ENCODE assay signal across 22 cellular contexts in the genomic region with DNA sequence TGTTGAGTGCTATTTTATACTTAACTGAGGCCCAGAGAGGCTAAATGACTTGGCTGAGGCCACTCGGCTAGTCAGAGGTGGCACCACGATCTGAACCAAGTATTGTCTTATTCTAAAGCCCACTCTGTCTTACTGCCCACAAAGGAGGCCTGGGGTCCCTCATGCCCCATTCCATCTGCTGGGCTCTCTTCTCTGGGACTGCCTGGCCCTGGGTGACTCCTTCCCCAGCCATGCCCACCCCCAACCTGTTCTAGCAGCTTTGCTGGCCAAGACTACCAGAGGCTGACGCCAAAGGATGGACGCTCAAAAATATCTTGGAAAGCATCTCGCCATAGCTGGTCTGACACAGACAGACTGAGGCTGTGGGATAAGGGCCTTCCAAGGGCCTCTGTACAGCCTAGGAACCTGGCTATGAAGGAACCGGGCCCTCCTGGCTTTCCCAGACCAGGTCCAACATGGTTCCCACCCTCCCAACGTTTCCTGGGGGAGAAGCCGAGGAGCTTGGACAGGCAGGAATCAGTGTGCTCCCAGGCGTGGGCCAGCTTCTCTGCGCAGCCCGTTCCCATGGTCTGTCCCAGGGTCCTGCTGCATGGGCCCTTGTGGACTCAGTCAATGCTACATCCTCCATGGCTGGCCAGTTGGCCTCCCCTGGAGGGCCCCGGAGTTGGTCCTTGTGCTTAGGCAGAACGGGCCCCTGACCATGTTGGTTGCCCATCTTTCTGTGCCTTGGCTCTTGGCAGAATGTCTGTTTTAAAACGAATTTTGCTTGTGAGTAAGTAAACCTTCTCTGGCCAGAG. TPM values are rescaled to one million over a fixed set of nuclear protein-coding genes. Genes with fewer than 3 reads are reported as not detected.
A peak's percentile ranks its signal among the peaks of the same experiment; 100 is the strongest.
DNase-seq lines count a peak whose midpoint lies in the region; ATAC-seq and TF ChIP-seq lines count a peak whose summit lies in the region.
"Had no signal": no experiment of that assay in that cellular context is flagged by ENCODE, and none has a peak within 500 bp of the region (broad histone marks: within the 10 kb centered on the region; RNA-seq: fewer than 3 reads in every experiment).

No MANE protein-coding gene starts in this region.

- H3K4me3 ChIP-seq in gastroesophageal sphincter: no peak overlapping the region
- H3K4me3 ChIP-seq: BLaER1, GM12878, GM23338, HAP-1 had no signal

- no peak overlapping the region for H3K4me3 Mint-ChIP-seq in natural killer cell treated with Interleukin-12 subunit alpha and Interleukin-12 subunit beta and Interleukin-15 and Interleukin-18, amount 100 ng/mL, for 72 hours
- H3K4me3 Mint-ChIP-seq in natural killer cell: no peak overlapping the region
- H3K4me3 Mint-ChIP-seq in stimulated activated memory B cell treated with anti-CD40 and anti-IgM and Interleukin-4, amounts not matched to agents 10 μg/mL and 1 μg/mL and 100 μg/mL, for 72 hours: no peak overlapping the region
- H3K4me3 Mint-ChIP-seq: B cell; CD4-positive, CD25-positive, alpha-beta regulatory T cell; CD8-positive, alpha-beta T cell; GM23338; HFFc6 had no signal

- H3K9me3 Mint-ChIP-seq in natural killer cell treated with Interleukin-12 subunit alpha and Interleukin-12 subunit beta and Interleukin-15 and Interleukin-18, amount 100 ng/mL, for 72 hours: no peaks in the 10 kb centered on the region
- H3K9me3 Mint-ChIP-seq in natural killer cell: no peaks in the 10 kb centered on the region
- H3K9me3 Mint-ChIP-seq in stimulated activated memory B cell treated with anti-CD40 and anti-IgM and Interleukin-4, amounts not matched to agents 10 μg/mL and 1 μg/mL and 100 μg/mL, for 72 hours: no peaks in the 10 kb centered on the region
- H3K9me3 Mint-ChIP-seq: CD8-positive, alpha-beta T cell; GM23338; HFFc6 had no signal

- TF ChIP-seq EP300 in gastroesophageal sphincter (IDR thresholded peaks at IDR 0.05): no peak

- TF ChIP-seq POLR2A in gastroesophageal sphincter (IDR thresholded peaks at IDR 0.05): no peak

- intact Hi-C loops in natural killer cell (cut with micrococcal nuclease): no loop called here

- no peaks in the 10 kb centered on the region for H3K36me3 Mint-ChIP-seq in natural killer cell treated with Interleukin-12 subunit alpha and Interleukin-12 subunit beta and Interleukin-15 and Interleukin-18, amount 100 ng/mL, for 72 hours
- no peaks in the 10 kb centered on the region for H3K36me3 Mint-ChIP-seq in natural killer cell
- no peaks in the 10 kb centered on the region for H3K36me3 Mint-ChIP-seq in stimulated activated memory B cell treated with anti-CD40 and anti-IgM and Interleukin-4, amounts not matched to agents 10 μg/mL and 1 μg/mL and 100 μg/mL, for 72 hours
- H3K36me3 Mint-ChIP-seq: CD4-positive, CD25-positive, alpha-beta regulatory T cell; CD8-positive, alpha-beta T cell had no signal

- H3K27me3 ChIP-seq in gastroesophageal sphincter: no peaks in the 10 kb centered on the region
- H3K27me3 ChIP-seq: BLaER1 had no signal

- no peak for TF ChIP-seq CTCF in natural killer cell (IDR thresholded peaks at IDR 0.05)
- TF ChIP-seq CTCF in gastroesophageal sphincter (IDR thresholded peaks at IDR 0.05): no peak

- H3K27ac Mint-ChIP-seq in natural killer cell treated with Interleukin-12 subunit alpha and Interleukin-12 subunit beta and Interleukin-15 and Interleukin-18, amount 100 ng/mL, for 72 hours: no peak overlapping the region
- H3K27ac Mint-ChIP-seq in natural killer cell: no peak overlapping the region
- H3K27ac Mint-ChIP-seq in stimulated activated memory B cell treated with anti-CD40 and anti-IgM and Interleukin-4, amounts not matched to agents 10 μg/mL and 1 μg/mL and 100 μg/mL, for 72 hours: no peak overlapping the region
- H3K27ac Mint-ChIP-seq: B cell; CD4-positive, CD25-positive, alpha-beta regulatory T cell; CD8-positive, alpha-beta T cell; GM23338; HFFc6 had no signal

- no peak overlapping the region for H3K27ac ChIP-seq in gastroesophageal sphincter
- H3K27ac ChIP-seq: 22Rv1, BLaER1, C4-2B had no signal

- peak; percentile 8 to 43 for ATAC-seq in natural killer cell treated with Interleukin-12 subunit alpha and Interleukin-12 subunit beta and Interleukin-15 and Interleukin-18, amount 100 ng/mL, for 72 hours
- no peak for ATAC-seq in natural killer cell
- peak; percentile 5 for ATAC-seq in gastroesophageal sphincter
- ATAC-seq in stimulated activated memory B cell treated with anti-CD40 and anti-IgM and Interleukin-4, amounts not matched to agents 10 μg/mL and 1 μg/mL and 100 μg/mL, for 72 hours: peak; percentile 11
- ATAC-seq: CD8-positive, alpha-beta T cell; GM12878; GM23338 had no signal

- no peaks in the 10 kb centered on the region for H3K9me3 ChIP-seq in gastroesophageal sphincter
- H3K9me3 ChIP-seq: BLaER1, HAP-1 had no signal

- H3K27me3 Mint-ChIP-seq in natural killer cell treated with Interleukin-12 subunit alpha and Interleukin-12 subunit beta and Interleukin-15 and Interleukin-18, amount 100 ng/mL, for 72 hours: peaks cover 13 to 18% of the 10 kb centered on the region in 2 donors
- peaks cover 9 to 31% of the 10 kb centered on the region in 2 donors for H3K27me3 Mint-ChIP-seq in natural killer cell (ENCODE audit: low read depth in 2 of 2)
- peaks cover 27% of the 10 kb centered on the region for H3K27me3 Mint-ChIP-seq in stimulated activated memory B cell treated with anti-CD40 and anti-IgM and Interleukin-4, amounts not matched to agents 10 μg/mL and 1 μg/mL and 100 μg/mL, for 72 hours

- 50% methylated on average over 2 of the region's 14 CpGs; no CpG with 5 or more reads in 1 of the 2 donors for WGBS in gastroesophageal sphincter (ENCODE audit: low coverage in 1 of 2), 2 donors

- no peak for DNase-seq in natural killer cell treated with Interleukin-12 subunit alpha and Interleukin-12 subunit beta and Interleukin-15 and Interleukin-18, amount 100 ng/mL, for 72 hours (ENCODE audit: low spot score)
- DNase-seq in natural killer cell (no peak), mesenteric fat pad (ENCODE audit: low spot score) (peak; percentile 67), MV-4-11 (lab: John Stamatoyannopoulos, UW) (no peak), retina (no peak), dermis blood vessel endothelial cell (no peak)
- DNase-seq: CD4-positive, CD25-positive, alpha-beta regulatory T cell; CD8-positive, alpha-beta T cell; DMS 273 treated with DMSO at 0.1 percent for 48 hours; DMS79; EL; GDM1; HFFc6 had no signal

- no peaks in the 10 kb centered on the region for H3K36me3 ChIP-seq in gastroesophageal sphincter
- H3K36me3 ChIP-seq: BLaER1, HAP-1 had no signal

- H3K4me1 Mint-ChIP-seq in natural killer cell treated with Interleukin-12 subunit alpha and Interleukin-12 subunit beta and Interleukin-15 and Interleukin-18, amount 100 ng/mL, for 72 hours (ENCODE audit: low read depth in 2 of 2): no peaks in the 10 kb centered on the region
- peaks cover 0 to 4% of the 10 kb centered on the region in 2 donors for H3K4me1 Mint-ChIP-seq in natural killer cell
- H3K4me1 Mint-ChIP-seq in stimulated activated memory B cell treated with anti-CD40 and anti-IgM and Interleukin-4, amounts not matched to agents 10 μg/mL and 1 μg/mL and 100 μg/mL, for 72 hours: no peaks in the 10 kb centered on the region
- H3K4me1 Mint-ChIP-seq: B cell, GM23338 had no signal

- H3K4me1 ChIP-seq in gastroesophageal sphincter: peaks cover 0 to 30% (median 7%) of the 10 kb centered on the region in 3 donors
- H3K4me1 ChIP-seq: BLaER1, HAP-1 had no signal

RNA-seq across cellular contexts. Expression of a gene that starts 11.7 kb away (rescaled TPM):
- under 1 TPM in 1 of 2 donors, not detected in 1; 0.08 TPM for total RNA-seq in natural killer cell treated with Interleukin-12 subunit alpha and Interleukin-12 subunit beta and Interleukin-15 and Interleukin-18, amount 100 ng/mL, for 72 hours
- total RNA-seq in natural killer cell (under 1 TPM in 1 of 3 donors, not detected in 2; 0.43 TPM), gastroesophageal sphincter (10 to 100 TPM; 12.3 to 26.3 (median 20.6) TPM), mesenteric fat pad (86.9 TPM), dermis blood vessel endothelial cell (0.56 and 0.68 TPM in 2 replicates)

Comparison
In these comparisons a context has a peak if more than half of its experiments do, and no peak if none do; other contexts are left out.
1. ATAC-seq: peak in natural killer cell treated with Interleukin-12 subunit alpha and Interleukin-12 subunit beta and Interleukin-15 and Interleukin-18, amount 100 ng/mL, for 72 hours (2 of 2), gastroesophageal sphincter (single experiment) and stimulated activated memory B cell treated with anti-CD40 and anti-IgM and Interleukin-4, amounts not matched to agents 10 μg/mL and 1 μg/mL and 100 μg/mL, for 72 hours (single experiment); none in natural killer cell (0 of 3).